ENCODE assay signal across 22 cellular contexts in genomic region chr22:39475337-39475736, GRCh38. TPM values are rescaled to one million over a fixed set of nuclear protein-coding genes. Genes with fewer than 3 reads are reported as not detected.
DNase-seq lines count a peak whose midpoint lies in the region; ATAC-seq and TF ChIP-seq lines count a peak whose summit lies in the region.
"Had no signal": no experiment of that assay in that cellular context is flagged by ENCODE, and none has a peak within 500 bp of the region (broad histone marks: within the 10 kb centered on the region; RNA-seq: fewer than 3 reads in every experiment).

No MANE protein-coding gene starts in this region.

- ATAC-seq in activated naive CD4-positive, alpha-beta T cell treated with anti-CD3 and anti-CD28 coated beads, Interleukin-2, amount 50 U/mL, for 72 hours = no peak
- no peak for ATAC-seq in GM18858 (IDR thresholded peaks at IDR 0.05; ENCODE audit: unreplicated experiment)
- ATAC-seq: A549; stimulated activated effector memory CD8-positive, alpha-beta T cell treated with anti-CD3 and anti-CD28 coated beads, Interleukin-12 subunit alpha, Interleukin-12 subunit beta, amount 100 ng/mL, for 72 hours; T-helper 17 cell had no signal

- peak overlapping the region; percentile 2 for H3K4me3 ChIP-seq in left ventricle myocardium inferior
- no peak overlapping the region for H3K4me3 ChIP-seq in endodermal cell (ENCODE audit: low read length)
- no peak overlapping the region for H3K4me3 ChIP-seq in breast epithelium
- H3K4me3 ChIP-seq: A549; BLaER1 treated with 17β-estradiol and CSF1 and Interleukin-3, amounts not matched to agents 10 nM and 100 nM; transverse colon had no signal

- H3K9me3 Mint-ChIP-seq in endodermal cell (no peaks in the 10 kb centered on the region), nephron (no peaks in the 10 kb centered on the region)
- H3K9me3 Mint-ChIP-seq in activated naive CD4-positive, alpha-beta T cell treated with anti-CD3 and anti-CD28 coated beads, Interleukin-2, amount 50 U/mL, for 72 hours = no peaks in the 10 kb centered on the region
- H3K9me3 Mint-ChIP-seq: activated CD4-positive, alpha-beta memory T cell treated with anti-CD3 and anti-CD28 coated beads, Interleukin-2, amount 10 ng/mL, durations not matched to agents 7 days and 5 days; stimulated activated effector memory CD8-positive, alpha-beta T cell treated with anti-CD3 and anti-CD28 coated beads, Interleukin-12 subunit alpha, Interleukin-12 subunit beta, amount 100 ng/mL, for 72 hours had no signal

- H3K4me1 ChIP-seq in left ventricle myocardium inferior (peaks cover 62% of the 10 kb centered on the region), endodermal cell (ENCODE audit: control insufficient read depth, insufficient read depth, low read length) (peaks cover 36% of the 10 kb centered on the region), breast epithelium (no peaks in the 10 kb centered on the region)

- H3K4me1 Mint-ChIP-seq in endodermal cell = peaks cover 30% of the 10 kb centered on the region
- peaks cover 58% of the 10 kb centered on the region for H3K4me1 Mint-ChIP-seq in nephron

- intact Hi-C loops in left ventricle myocardium inferior (cut with micrococcal nuclease) = no loop called here
- intact Hi-C loops in cardiac septum (cut with DNase I) = no loop called here
- intact Hi-C loops in breast epithelium (cut with DNase I; ENCODE audit: low total_unique reads) = no loop called here

- TF ChIP-seq POLR2A in breast epithelium (IDR thresholded peaks at IDR 0.05) = no peak

- TF ChIP-seq CTCF in left ventricle myocardium inferior (IDR thresholded peaks at IDR 0.05; ENCODE audit: borderline replicate concordance) = no peak
- no peak for TF ChIP-seq CTCF in endodermal cell (conservative IDR thresholded peaks at IDR 0.05)
- TF ChIP-seq CTCF in nephron (IDR thresholded peaks at IDR 0.05; ENCODE audit: unreplicated experiment in 3 of 3) = no peak
- TF ChIP-seq CTCF in breast epithelium (IDR thresholded peaks at IDR 0.05) = no peak

- H3K27me3 ChIP-seq in left ventricle myocardium inferior (ENCODE audit: low read depth) (peaks cover 5% of the 10 kb centered on the region), endodermal cell (ENCODE audit: control insufficient read depth, insufficient read depth, low read length, poor library complexity, severe bottlenecking) (no peaks in the 10 kb centered on the region), breast epithelium (no peaks in the 10 kb centered on the region)
- H3K27me3 ChIP-seq: BLaER1 treated with 17β-estradiol and CSF1 and Interleukin-3, amounts not matched to agents 10 nM and 100 nM; transverse colon had no signal

- H3K27ac Mint-ChIP-seq in endodermal cell = no peak overlapping the region
- peak overlapping the region; percentile 87 to 96 (median 89) for H3K27ac Mint-ChIP-seq in nephron
- H3K27ac Mint-ChIP-seq in activated naive CD4-positive, alpha-beta T cell treated with anti-CD3 and anti-CD28 coated beads, Interleukin-2, amount 50 U/mL, for 72 hours = no peak overlapping the region
- H3K27ac Mint-ChIP-seq: activated CD4-positive, alpha-beta memory T cell treated with anti-CD3 and anti-CD28 coated beads, Interleukin-2, amount 10 ng/mL, durations not matched to agents 7 days and 5 days; stimulated activated effector memory CD8-positive, alpha-beta T cell treated with anti-CD3 and anti-CD28 coated beads, Interleukin-12 subunit alpha, Interleukin-12 subunit beta, amount 100 ng/mL, for 72 hours; T-helper 17 cell had no signal

- no peak overlapping the region for H3K9ac ChIP-seq in endodermal cell (ENCODE audit: extremely low read depth, low read length, poor library complexity, severe bottlenecking)

- H3K9me3 ChIP-seq in left ventricle myocardium inferior (replicated peaks) = no peaks in the 10 kb centered on the region
- no peaks in the 10 kb centered on the region for H3K9me3 ChIP-seq in endodermal cell (ENCODE audit: control insufficient read depth, low read length)
- H3K9me3 ChIP-seq in breast epithelium = no peaks in the 10 kb centered on the region
- H3K9me3 ChIP-seq: A549; BLaER1 treated with 17β-estradiol and CSF1 and Interleukin-3, amounts not matched to agents 10 nM and 100 nM; transverse colon had no signal

- H3K27me3 Mint-ChIP-seq in endodermal cell (ENCODE audit: insufficient read depth) = no peaks in the 10 kb centered on the region
- no peaks in the 10 kb centered on the region for H3K27me3 Mint-ChIP-seq in nephron (ENCODE audit: low read depth)
- H3K27me3 Mint-ChIP-seq: activated CD4-positive, alpha-beta memory T cell treated with anti-CD3 and anti-CD28 coated beads, Interleukin-2, amount 10 ng/mL, durations not matched to agents 7 days and 5 days had no signal

- 84 to 89% methylated on average over 6 to 9 of the region's 9 CpGs for WGBS in endodermal cell (ENCODE audit: insufficient coverage in 1 of 2, insufficient read length in 1 of 2), 2 experiments

- DNase-seq in left ventricle myocardium inferior (no peak), cardiac septum (ENCODE audit: low spot score) (no peak), endodermal cell (no peak), NCI-H187 treated with DMSO at 0.1 percent for 48 hours (lab: John Stamatoyannopoulos, UW) (no peak), breast epithelium (ENCODE audit: low spot score in 2 of 2) (no peak)
- DNase-seq in activated naive CD4-positive, alpha-beta T cell treated with anti-CD3 and anti-CD28 coated beads, Interleukin-2, amount 50 U/mL, for 72 hours (ENCODE audit: low spot score in 2 of 2) = no peak
- DNase-seq: activated CD4-positive, alpha-beta memory T cell treated with anti-CD3 and anti-CD28 coated beads, Interleukin-2, amount 10 ng/mL, durations not matched to agents 7 days and 5 days; activated naive CD4-positive, alpha-beta T cell treated with Interleukin-2 at 50 U/mL for 16 hours; aorta; GDM1; NCI-H1417; NCI-H748 treated with DMSO at 0.1 percent for 48 hours; retina; SHP77; T-helper 17 cell; transverse colon had no signal

- H3K27ac ChIP-seq in left ventricle myocardium inferior (replicated peaks) = peak overlapping the region; percentile 89
- H3K27ac ChIP-seq in endodermal cell (ENCODE audit: low read depth, low read length) = peak overlapping the region; percentile 18
- H3K27ac ChIP-seq in breast epithelium = no peak overlapping the region
- H3K27ac ChIP-seq: A549; BLaER1 treated with 17β-estradiol and CSF1 and Interleukin-3, amounts not matched to agents 10 nM and 100 nM had no signal

- H3K36me3 Mint-ChIP-seq in endodermal cell (ENCODE audit: low read depth) = no peaks in the 10 kb centered on the region
- no peaks in the 10 kb centered on the region for H3K36me3 Mint-ChIP-seq in nephron (ENCODE audit: low read depth)
- no peaks in the 10 kb centered on the region for H3K36me3 Mint-ChIP-seq in activated naive CD4-positive, alpha-beta T cell treated with anti-CD3 and anti-CD28 coated beads, Interleukin-2, amount 50 U/mL, for 72 hours
- H3K36me3 Mint-ChIP-seq: stimulated activated effector memory CD8-positive, alpha-beta T cell treated with anti-CD3 and anti-CD28 coated beads, Interleukin-12 subunit alpha, Interleukin-12 subunit beta, amount 100 ng/mL, for 72 hours had no signal

- H3K4me3 Mint-ChIP-seq in endodermal cell = no peak overlapping the region
- no peak overlapping the region for H3K4me3 Mint-ChIP-seq in nephron
- H3K4me3 Mint-ChIP-seq: activated CD4-positive, alpha-beta memory T cell treated with anti-CD3 and anti-CD28 coated beads, Interleukin-2, amount 10 ng/mL, durations not matched to agents 7 days and 5 days; stimulated activated effector memory CD8-positive, alpha-beta T cell treated with anti-CD3 and anti-CD28 coated beads, Interleukin-12 subunit alpha, Interleukin-12 subunit beta, amount 100 ng/mL, for 72 hours; T-helper 17 cell had no signal

- H3K36me3 ChIP-seq in left ventricle myocardium inferior = no peaks in the 10 kb centered on the region
- H3K36me3 ChIP-seq in endodermal cell (ENCODE audit: control insufficient read depth, insufficient read depth, low read length) = no peaks in the 10 kb centered on the region
- no peaks in the 10 kb centered on the region for H3K36me3 ChIP-seq in breast epithelium
- H3K36me3 ChIP-seq: BLaER1 treated with 17β-estradiol and CSF1 and Interleukin-3, amounts not matched to agents 10 nM and 100 nM; transverse colon had no signal

RNA-seq across cellular contexts. Expression of gene MGAT3, which starts 18.5 kb away (rescaled TPM):
- total RNA-seq in left ventricle myocardium inferior (3.2 TPM), cardiac septum (24.1 TPM), endodermal cell (10 to 100 TPM in 1 of 2 donors, 1 to 10 TPM in 1; 9.0 to 16.7 TPM), breast epithelium (1 to 10 TPM; 1.9 to 9.4 (median 3.9) TPM)
- polyA plus RNA-seq in endodermal cell (2013, experiment 1 of 2) = 14.9 TPM
- polyA plus RNA-seq in endodermal cell (2013, experiment 2 of 2) = 12.0 TPM
- total RNA-seq in activated naive CD4-positive, alpha-beta T cell treated with anti-CD3 and anti-CD28 coated beads, Interleukin-2, amount 50 U/mL, for 72 hours = 1 to 10 TPM; 1.9 to 2.8 TPM
- total RNA-seq: M059J had no signal

RNA-seq across cellular contexts. Expression of gene MIEF1, which starts 26.8 kb away (rescaled TPM):
- total RNA-seq in left ventricle myocardium inferior = 15.5 TPM
- 19.4 TPM for total RNA-seq in cardiac septum
- total RNA-seq in endodermal cell = 10 to 100 TPM; 36.0 to 43.3 TPM
- 28.1 TPM for polyA plus RNA-seq in endodermal cell (2013, experiment 1 of 2)
- polyA plus RNA-seq in endodermal cell (2013, experiment 2 of 2) = 26.6 TPM
- total RNA-seq in activated naive CD4-positive, alpha-beta T cell treated with anti-CD3 and anti-CD28 coated beads, Interleukin-2, amount 50 U/mL, for 72 hours = 10 to 100 TPM; 37.5 to 52.2 TPM
- 10 to 100 TPM; 19.7 to 24.3 (median 22.9) TPM for total RNA-seq in breast epithelium

RNA-seq across cellular contexts. Expression of gene ATF4, which starts 45.0 kb away (rescaled TPM):
- total RNA-seq in left ventricle myocardium inferior = 193 TPM
- total RNA-seq in cardiac septum = 177 TPM
- total RNA-seq in endodermal cell = 100 to 1,000 TPM; 335 to 341 TPM
- 370 TPM for polyA plus RNA-seq in endodermal cell (2013, experiment 1 of 2)
- 330 TPM for polyA plus RNA-seq in endodermal cell (2013, experiment 2 of 2)
- total RNA-seq in activated naive CD4-positive, alpha-beta T cell treated with anti-CD3 and anti-CD28 coated beads, Interleukin-2, amount 50 U/mL, for 72 hours = 100 to 1,000 TPM; 460 to 506 TPM
- total RNA-seq in breast epithelium = 100 to 1,000 TPM; 339 to 403 (median 347) TPM

RNA-seq across cellular contexts. Expression of gene RPS19BP1, which starts 57.2 kb away (rescaled TPM):
- total RNA-seq in left ventricle myocardium inferior = 59.3 TPM
- total RNA-seq in cardiac septum = 43.7 TPM
- total RNA-seq in endodermal cell = 10 to 100 TPM; 65.5 to 70.3 TPM
- 66.1 TPM for polyA plus RNA-seq in endodermal cell (2013, experiment 1 of 2)
- 59.9 TPM for polyA plus RNA-seq in endodermal cell (2013, experiment 2 of 2)
- total RNA-seq in activated naive CD4-positive, alpha-beta T cell treated with anti-CD3 and anti-CD28 coated beads, Interleukin-2, amount 50 U/mL, for 72 hours = 10 to 100 TPM; 47.6 to 64.2 TPM
- 100 to 1,000 TPM; 112 to 177 (median 159) TPM for total RNA-seq in breast epithelium

Comparison
In these comparisons a context has a peak if more than half of its experiments do, and no peak if none do; other contexts are left out.
1. H3K27ac ChIP-seq: peak in left ventricle myocardium inferior (single experiment) and endodermal cell (single experiment); none in breast epithelium (0 of 2).
2. H3K27ac Mint-ChIP-seq: peak in nephron (3 of 3); none in endodermal cell (single experiment) and activated naive CD4-positive, alpha-beta T cell treated with anti-CD3 and anti-CD28 coated beads, Interleukin-2, amount 50 U/mL, for 72 hours (0 of 2).